Comparison of ENCODE assay signal across 31 cellular contexts in the genomic region with DNA sequence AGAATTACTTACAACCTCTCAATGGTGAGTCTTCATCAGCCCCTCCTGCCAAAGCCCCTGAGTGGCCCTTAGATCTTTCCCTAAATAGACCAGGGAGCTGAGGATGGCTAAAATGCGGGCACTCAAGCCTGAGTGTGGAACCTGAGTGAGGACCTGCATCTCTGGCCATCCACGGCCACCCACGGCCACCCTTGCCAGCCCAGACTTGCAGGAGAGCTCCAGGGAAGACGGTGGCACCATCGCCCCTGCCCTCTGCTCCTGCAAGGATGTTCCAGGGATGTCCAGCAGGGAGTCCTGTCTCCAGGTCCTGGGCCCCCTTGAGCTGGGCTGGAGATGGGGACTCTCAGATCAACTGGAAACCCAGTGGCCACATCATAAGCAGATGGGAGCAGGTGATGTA.
"Had no signal": no experiment of that assay in that cellular context is flagged by ENCODE, and none has a peak within 500 bp of the region (broad histone marks: within the 10 kb centered on the region; RNA-seq: fewer than 3 reads in every experiment).

No MANE protein-coding gene starts in this region.

- H3K27ac ChIP-seq: adrenal gland, body of pancreas, brain microvascular endothelial cell, breast epithelium, VCaP had no signal

- H3K9me3 ChIP-seq: adrenal gland, body of pancreas, breast epithelium had no signal

- ATAC-seq: activated naive CD4-positive, alpha-beta T cell treated with anti-CD3 and anti-CD28 coated beads, Interleukin-2, amount 50 U/mL, for 72 hours; activated T-cell treated with anti-CD3 and anti-CD28 coated beads, Interleukin-2, amount 50 U/mL, for 4 hours; activated T-cell treated with anti-CD3 and anti-CD28 coated beads, Interleukin-2, amount 50 U/mL, for 72 hours; activated T-helper 17 cell treated with anti-CD3 and anti-CD28 coated beads, Interleukin-2, amount 50 U/mL, for 72 hours; body of pancreas had no signal

- H3K36me3 ChIP-seq: adrenal gland, brain microvascular endothelial cell, breast epithelium had no signal

- DNase-seq: activated B cell treated with CpG ODN at 0.5 μM for 24 hours; activated CD4-positive, alpha-beta memory T cell treated with anti-CD3 and anti-CD28 coated beads for 36 hours; activated CD4-positive, alpha-beta T cell treated with anti-CD3 and anti-CD28 coated beads for 4 hours; activated CD4-positive, alpha-beta T cell treated with anti-CD3 and anti-CD28 coated beads, Interleukin-2, amount 10 ng/mL, durations not matched to agents 24 days and 14 days; activated CD4-positive, alpha-beta T cell treated with anti-CD3 and anti-CD28 coated beads, Interleukin-2, amount 50 U/mL, for 1 hour; activated CD4-positive, alpha-beta T cell treated with anti-CD3 and anti-CD28 coated beads, Interleukin-2, amount 50 U/mL, for 4 hours; activated CD4-positive, CD25-positive, alpha-beta regulatory T cell treated with anti-CD3 and anti-CD28 coated beads, Interleukin-2, amount 50 U/mL, for 72 hours; activated CD8-positive, alpha-beta memory T cell treated with anti-CD3 and anti-CD28 coated beads, Interleukin-2, amount 50 U/mL, for 4 hours; activated CD8-positive, alpha-beta T cell treated with anti-CD3 and anti-CD28 coated beads for 36 hours; activated gamma-delta T cell treated with Interleukin-2 at 50 U/mL for 16 hours; activated naive CD4-positive, alpha-beta T cell; activated naive CD4-positive, alpha-beta T cell treated with anti-CD3 and anti-CD28 coated beads for 36 hours; activated naive CD4-positive, alpha-beta T cell treated with anti-CD3 and anti-CD28 coated beads, Interleukin-2, amount 50 U/mL, for 16 hours; activated naive CD8-positive, alpha-beta T cell treated with anti-CD3 and anti-CD28 coated beads for 36 hours; activated T-cell treated with anti-CD3 and anti-CD28 coated beads for 4 hours; activated T-cell treated with anti-CD3 and anti-CD28 coated beads, Interleukin-2, amount 50 U/mL, for 1 hour; activated T-cell treated with anti-CD3 and anti-CD28 coated beads, Interleukin-2, amount 50 U/mL, for 4 hours; activated T-cell treated with anti-CD3 and anti-CD28 coated beads, Interleukin-2, amount 50 U/mL, for 72 hours; adrenal gland; amniotic stem cell; body of pancreas; brain microvascular endothelial cell; caudate nucleus; cerebellar nuclear complex; T-helper 1 cell; T-helper 2 cell; T-helper 9 cell had no signal

- H3K4me3 ChIP-seq: adrenal gland, body of pancreas, breast epithelium had no signal

- H3K4me1 ChIP-seq: adrenal gland, body of pancreas, breast epithelium had no signal

- H3K27me3 ChIP-seq: adrenal gland, body of pancreas, brain microvascular endothelial cell, breast epithelium had no signal
